ENCODE assay signal across 10 cellular contexts in genomic region chr17:82330322-82331239, GRCh38. TPM values are rescaled to one million over a fixed set of nuclear protein-coding genes. Genes with fewer than 3 reads are reported as not detected.
DNase-seq lines count a peak whose midpoint lies in the region; ATAC-seq lines count a peak whose summit lies in the region.
"Had no signal": no experiment of that assay in that cellular context is flagged by ENCODE, and none has a peak within 500 bp of the region (broad histone marks: within the 10 kb centered on the region; RNA-seq: fewer than 3 reads in every experiment).

No MANE protein-coding gene starts in this region.

- H3K36me3 ChIP-seq in SK-N-MC (ENCODE audit: insufficient read depth, low read length) = no peaks in the 10 kb centered on the region
- H3K36me3 ChIP-seq: pancreas had no signal

- DNase-seq in DMS 273 (lab: John Stamatoyannopoulos, UW; ENCODE audit: unreplicated experiment) = peak; percentile 97
- peak; percentile 42 for DNase-seq in NCI-H128 (lab: John Stamatoyannopoulos, UW; ENCODE audit: unreplicated experiment)
- DNase-seq in SK-N-MC (ENCODE audit: low read depth, low spot score) = no peak
- DNase-seq in lung microvascular endothelial cell (ENCODE audit: low read depth in 2 of 2) = peak; percentile 31 to 53
- DNase-seq in C1 segment of cervical spinal cord (lab: John Stamatoyannopoulos, UW) = no peak

- ATAC-seq in HG02642 (IDR thresholded peaks at IDR 0.05; ENCODE audit: poor library complexity, unreplicated experiment) = no peak
- ATAC-seq in GM21423 (IDR thresholded peaks at IDR 0.05; ENCODE audit: unreplicated experiment) = no peak
- ATAC-seq in HG03460 (IDR thresholded peaks at IDR 0.05; ENCODE audit: unreplicated experiment) = no peak
- ATAC-seq: pancreas had no signal

- peak overlapping the region; percentile 28; the same call in 1 of the 2 replicates for H3K4me3 ChIP-seq in SK-N-MC
- H3K4me3 ChIP-seq: pancreas had no signal

- H3K27ac ChIP-seq in SK-N-MC = no peak overlapping the region
- H3K27ac ChIP-seq: pancreas had no signal

- H3K9ac ChIP-seq in SK-N-MC (ENCODE audit: insufficient read length) = no peak overlapping the region

- no peaks in the 10 kb centered on the region for H3K9me3 ChIP-seq in SK-N-MC (ENCODE audit: low read depth, low read length)
- H3K9me3 ChIP-seq: pancreas had no signal

RNA-seq across cellular contexts. Expression of gene SECTM1, which starts 3.0 kb away (rescaled TPM):
- 1.3 and 1.8 TPM in 2 replicates for total RNA-seq in lung microvascular endothelial cell

RNA-seq across cellular contexts. Expression of gene CD7, which starts 13.2 kb away (rescaled TPM):
- total RNA-seq in lung microvascular endothelial cell = under 0.01 TPM in 1 of 2 replicates, not detected in the other

RNA-seq across cellular contexts. Expression of gene TEX19, which starts 28.5 kb away (rescaled TPM):
- not detected in 2 replicates for total RNA-seq in lung microvascular endothelial cell
- total RNA-seq: cardiac septum, pancreas had no signal

RNA-seq across cellular contexts. Expression of gene UTS2R, which starts 41.0 kb away (rescaled TPM):
- not detected in 2 replicates for total RNA-seq in lung microvascular endothelial cell

RNA-seq across cellular contexts. Expression of gene CSNK1D, which starts 57.1 kb away (rescaled TPM):
- 38.8 and 41.3 TPM in 2 replicates for total RNA-seq in lung microvascular endothelial cell

Comparison
In these comparisons a context has a peak if more than half of its experiments do, and no peak if none do; other contexts are left out.
1. DNase-seq: peak in DMS 273 (single experiment), NCI-H128 (single experiment) and lung microvascular endothelial cell (2 of 2); none in SK-N-MC (single experiment) and C1 segment of cervical spinal cord (0 of 14).